ENCODE assay signal across 2 cellular contexts in the genomic region with DNA sequence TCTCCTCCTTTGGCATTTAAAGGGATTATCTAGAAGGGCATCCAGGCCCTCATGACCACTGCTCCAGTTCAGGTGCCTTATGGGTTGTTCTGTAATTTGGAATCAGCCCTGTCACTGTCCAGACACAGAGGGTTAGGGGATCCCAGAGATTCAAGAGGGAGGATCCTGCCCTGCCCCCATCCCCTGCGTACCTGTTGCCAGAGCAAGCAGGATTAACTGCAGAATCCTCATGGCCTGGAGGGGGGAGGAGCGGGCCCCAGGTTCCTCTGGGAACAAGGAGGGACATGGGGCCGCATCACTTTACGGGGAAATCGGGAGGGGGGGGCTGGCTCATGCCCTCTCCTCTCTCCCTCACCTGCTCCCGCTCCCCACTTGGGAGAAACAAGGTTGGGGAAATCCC.
TF ChIP-seq lines count a peak whose summit lies in the region.

No MANE protein-coding gene starts in this region.

TF ChIP-seq in SK-N-SH, 30 proteins besides CTCF, POLR2A, EP300 and RAD21 (continued from another document):
- TF ChIP-seq, protein P1, sequence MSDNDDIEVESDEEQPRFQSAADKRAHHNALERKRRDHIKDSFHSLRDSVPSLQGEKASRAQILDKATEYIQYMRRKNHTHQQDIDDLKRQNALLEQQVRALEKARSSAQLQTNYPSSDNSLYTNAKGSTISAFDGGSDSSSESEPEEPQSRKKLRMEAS (IDR thresholded peaks at IDR 0.05; ENCODE audit: low read depth): no peak
- no peak for TF ChIP-seq EZH2phosphoT487 (IDR thresholded peaks at IDR 0.05; ENCODE audit: borderline replicate concordance, low read depth)
- TF ChIP-seq, protein P2, sequence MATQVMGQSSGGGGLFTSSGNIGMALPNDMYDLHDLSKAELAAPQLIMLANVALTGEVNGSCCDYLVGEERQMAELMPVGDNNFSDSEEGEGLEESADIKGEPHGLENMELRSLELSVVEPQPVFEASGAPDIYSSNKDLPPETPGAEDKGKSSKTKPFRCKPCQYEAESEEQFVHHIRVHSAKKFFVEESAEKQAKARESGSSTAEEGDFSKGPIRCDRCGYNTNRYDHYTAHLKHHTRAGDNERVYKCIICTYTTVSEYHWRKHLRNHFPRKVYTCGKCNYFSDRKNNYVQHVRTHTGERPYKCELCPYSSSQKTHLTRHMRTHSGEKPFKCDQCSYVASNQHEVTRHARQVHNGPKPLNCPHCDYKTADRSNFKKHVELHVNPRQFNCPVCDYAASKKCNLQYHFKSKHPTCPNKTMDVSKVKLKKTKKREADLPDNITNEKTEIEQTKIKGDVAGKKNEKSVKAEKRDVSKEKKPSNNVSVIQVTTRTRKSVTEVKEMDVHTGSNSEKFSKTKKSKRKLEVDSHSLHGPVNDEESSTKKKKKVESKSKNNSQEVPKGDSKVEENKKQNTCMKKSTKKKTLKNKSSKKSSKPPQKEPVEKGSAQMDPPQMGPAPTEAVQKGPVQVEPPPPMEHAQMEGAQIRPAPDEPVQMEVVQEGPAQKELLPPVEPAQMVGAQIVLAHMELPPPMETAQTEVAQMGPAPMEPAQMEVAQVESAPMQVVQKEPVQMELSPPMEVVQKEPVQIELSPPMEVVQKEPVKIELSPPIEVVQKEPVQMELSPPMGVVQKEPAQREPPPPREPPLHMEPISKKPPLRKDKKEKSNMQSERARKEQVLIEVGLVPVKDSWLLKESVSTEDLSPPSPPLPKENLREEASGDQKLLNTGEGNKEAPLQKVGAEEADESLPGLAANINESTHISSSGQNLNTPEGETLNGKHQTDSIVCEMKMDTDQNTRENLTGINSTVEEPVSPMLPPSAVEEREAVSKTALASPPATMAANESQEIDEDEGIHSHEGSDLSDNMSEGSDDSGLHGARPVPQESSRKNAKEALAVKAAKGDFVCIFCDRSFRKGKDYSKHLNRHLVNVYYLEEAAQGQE (IDR thresholded peaks at IDR 0.05; ENCODE audit: low read depth, low read length): no peak
- TF ChIP-seq, protein P3, sequence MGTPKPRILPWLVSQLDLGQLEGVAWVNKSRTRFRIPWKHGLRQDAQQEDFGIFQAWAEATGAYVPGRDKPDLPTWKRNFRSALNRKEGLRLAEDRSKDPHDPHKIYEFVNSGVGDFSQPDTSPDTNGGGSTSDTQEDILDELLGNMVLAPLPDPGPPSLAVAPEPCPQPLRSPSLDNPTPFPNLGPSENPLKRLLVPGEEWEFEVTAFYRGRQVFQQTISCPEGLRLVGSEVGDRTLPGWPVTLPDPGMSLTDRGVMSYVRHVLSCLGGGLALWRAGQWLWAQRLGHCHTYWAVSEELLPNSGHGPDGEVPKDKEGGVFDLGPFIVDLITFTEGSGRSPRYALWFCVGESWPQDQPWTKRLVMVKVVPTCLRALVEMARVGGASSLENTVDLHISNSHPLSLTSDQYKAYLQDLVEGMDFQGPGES (IDR thresholded peaks at IDR 0.05; ENCODE audit: low read depth, low read length): no peak

TF ChIP-seq in SK-N-SH treated with all-trans-retinoic acid at 6 μM for 48 hours, 23 proteins besides CTCF, POLR2A, EP300 and RAD21 (continued from another document):
- TF ChIP-seq, protein P4, sequence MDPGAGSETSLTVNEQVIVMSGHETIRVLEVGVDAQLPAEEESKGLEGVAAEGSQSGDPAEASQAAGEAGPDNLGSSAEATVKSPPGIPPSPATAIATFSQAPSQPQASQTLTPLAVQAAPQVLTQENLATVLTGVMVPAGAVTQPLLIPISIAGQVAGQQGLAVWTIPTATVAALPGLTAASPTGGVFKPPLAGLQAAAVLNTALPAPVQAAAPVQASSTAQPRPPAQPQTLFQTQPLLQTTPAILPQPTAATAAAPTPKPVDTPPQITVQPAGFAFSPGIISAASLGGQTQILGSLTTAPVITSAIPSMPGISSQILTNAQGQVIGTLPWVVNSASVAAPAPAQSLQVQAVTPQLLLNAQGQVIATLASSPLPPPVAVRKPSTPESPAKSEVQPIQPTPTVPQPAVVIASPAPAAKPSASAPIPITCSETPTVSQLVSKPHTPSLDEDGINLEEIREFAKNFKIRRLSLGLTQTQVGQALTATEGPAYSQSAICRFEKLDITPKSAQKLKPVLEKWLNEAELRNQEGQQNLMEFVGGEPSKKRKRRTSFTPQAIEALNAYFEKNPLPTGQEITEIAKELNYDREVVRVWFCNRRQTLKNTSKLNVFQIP (CRISPR knock-in tag; IDR thresholded peaks at IDR 0.05; ENCODE audit: borderline replicate concordance, low read depth): no peak
- TF ChIP-seq, protein P5, sequence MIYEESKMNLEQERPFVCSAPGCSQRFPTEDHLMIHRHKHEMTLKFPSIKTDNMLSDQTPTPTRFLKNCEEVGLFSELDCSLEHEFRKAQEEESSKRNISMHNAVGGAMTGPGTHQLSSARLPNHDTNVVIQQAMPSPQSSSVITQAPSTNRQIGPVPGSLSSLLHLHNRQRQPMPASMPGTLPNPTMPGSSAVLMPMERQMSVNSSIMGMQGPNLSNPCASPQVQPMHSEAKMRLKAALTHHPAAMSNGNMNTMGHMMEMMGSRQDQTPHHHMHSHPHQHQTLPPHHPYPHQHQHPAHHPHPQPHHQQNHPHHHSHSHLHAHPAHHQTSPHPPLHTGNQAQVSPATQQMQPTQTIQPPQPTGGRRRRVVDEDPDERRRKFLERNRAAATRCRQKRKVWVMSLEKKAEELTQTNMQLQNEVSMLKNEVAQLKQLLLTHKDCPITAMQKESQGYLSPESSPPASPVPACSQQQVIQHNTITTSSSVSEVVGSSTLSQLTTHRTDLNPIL (CRISPR knock-in tag; IDR thresholded peaks at IDR 0.05; ENCODE audit: low read depth): no peak
